In the genomic region with DNA sequence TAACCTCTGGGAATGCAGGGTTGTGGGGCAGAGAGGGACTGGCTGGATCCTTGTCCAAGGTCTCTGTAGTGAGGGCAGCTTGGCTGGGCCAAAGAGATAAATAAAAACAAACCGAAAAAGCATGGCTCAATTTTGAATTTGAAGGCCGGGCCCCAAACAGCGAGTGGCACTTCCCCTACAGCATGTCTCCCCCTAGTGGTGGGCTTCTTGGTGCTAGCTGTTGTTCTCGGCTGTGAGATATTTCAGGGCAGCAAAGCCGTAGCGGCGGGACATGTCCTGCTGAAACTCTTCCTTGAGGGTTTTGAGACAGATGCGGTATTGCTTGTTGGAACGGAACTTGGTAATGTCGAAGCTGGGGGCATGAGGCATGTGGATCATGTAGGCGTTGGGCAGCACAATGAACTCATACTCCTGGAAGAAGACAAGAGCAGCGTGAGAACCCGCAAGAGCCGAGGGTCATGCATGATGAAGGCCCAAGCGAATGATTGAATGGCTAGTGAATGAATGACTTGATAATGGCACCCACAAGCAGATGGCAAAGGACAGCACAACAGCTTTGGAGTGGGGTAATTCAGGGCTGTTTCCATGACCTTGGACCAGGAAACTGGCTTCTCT, we compare ENCODE assay signal across 8 cellular contexts.
DNase-seq lines count a peak whose midpoint lies in the region; ATAC-seq, FAIRE-seq and TF ChIP-seq lines count a peak whose summit lies in the region.

No MANE protein-coding gene starts in this region.

- H3K4me2 ChIP-seq in OCI-LY3 (ENCODE audit: low read length) = peak overlapping the region; percentile 74

- H3K9me3 ChIP-seq in left ventricle myocardium inferior (replicated peaks) (no peaks in the 10 kb centered on the region), OCI-LY3 (ENCODE audit: insufficient read depth, low read length) (no peaks in the 10 kb centered on the region)

- H3K36me3 ChIP-seq in left ventricle myocardium inferior (peaks cover 35% of the 10 kb centered on the region), OCI-LY3 (replicated peaks; ENCODE audit: low read depth, low read length) (peaks cover 11% of the 10 kb centered on the region)

- H4K20me1 ChIP-seq in OCI-LY3 (ENCODE audit: insufficient read depth, low read length) = no peaks in the 10 kb centered on the region

- ATAC-seq in Right ventricle myocardium superior (ENCODE audit: poor library complexity) = no peak
- ATAC-seq in foreskin keratinocyte = no peak
- no peak for ATAC-seq in GM21619 (IDR thresholded peaks at IDR 0.05; ENCODE audit: unreplicated experiment)

- H3K27me3 ChIP-seq in left ventricle myocardium inferior (ENCODE audit: low read depth) (no peaks in the 10 kb centered on the region), OCI-LY3 (ENCODE audit: low read depth, low read length) (no peaks in the 10 kb centered on the region), foreskin keratinocyte (no peaks in the 10 kb centered on the region)

- H3K27ac ChIP-seq in left ventricle myocardium inferior (replicated peaks) (peak overlapping the region; percentile 34), OCI-LY3 (ENCODE audit: low read length) (peak overlapping the region; percentile 97), foreskin keratinocyte (no peak overlapping the region)

- no peaks in the 10 kb centered on the region for H3K4me1 Mint-ChIP-seq in type B pancreatic cell (ENCODE audit: unreplicated experiment)

- H3K27me3 Mint-ChIP-seq in type B pancreatic cell = no peaks in the 10 kb centered on the region

- H3K36me3 Mint-ChIP-seq in type B pancreatic cell = peaks cover 42% of the 10 kb centered on the region

- peak overlapping the region; percentile 69; the same call in 1 of the 2 replicates for H3K9ac ChIP-seq in OCI-LY3 (ENCODE audit: low read length)

- intact Hi-C loops in left ventricle myocardium inferior (cut with micrococcal nuclease) (no loop called here), Right ventricle myocardium superior (cut with DNase I) (no loop called here)

- H3K79me2 ChIP-seq in OCI-LY3 (ENCODE audit: low read length) = no peaks in the 10 kb centered on the region

- H3K9me3 Mint-ChIP-seq in type B pancreatic cell = no peaks in the 10 kb centered on the region

- H3K27ac Mint-ChIP-seq in type B pancreatic cell = peak overlapping the region; percentile 10

- no peak for FAIRE-seq in frontal cortex (lab: Jason Lieb, UNC)

- no peak overlapping the region for H3K4me3 ChIP-seq in left ventricle myocardium inferior
- no peak overlapping the region for H3K4me3 ChIP-seq in OCI-LY3 (ENCODE audit: low read length)

- H3K4me3 Mint-ChIP-seq in type B pancreatic cell = no peak overlapping the region

- no peak overlapping the region for H2AFZ ChIP-seq in OCI-LY3 (ENCODE audit: low read depth, low read length)

- TF ChIP-seq CTCF in left ventricle myocardium inferior (IDR thresholded peaks at IDR 0.05; ENCODE audit: borderline replicate concordance) (no peak), OCI-LY3 (IDR thresholded peaks at IDR 0.05; ENCODE audit: low read depth, low read length) (peak; percentile 97), foreskin keratinocyte (conservative IDR thresholded peaks at IDR 0.05) (peak; percentile 71), type B pancreatic cell (conservative IDR thresholded peaks at IDR 0.05) (peak; percentile 67)

- peaks cover 42% of the 10 kb centered on the region for H3K4me1 ChIP-seq in left ventricle myocardium inferior
- H3K4me1 ChIP-seq in OCI-LY3 (ENCODE audit: low read length) = peaks cover 53% of the 10 kb centered on the region
- no peaks in the 10 kb centered on the region for H3K4me1 ChIP-seq in foreskin keratinocyte

- DNase-seq in left ventricle myocardium inferior (no peak), Right ventricle myocardium superior (no peak), foreskin keratinocyte (peak in 1 of 2 donors; percentile 9), type B pancreatic cell (ENCODE audit: extremely low spot score, unreplicated experiment) (no peak), ureter (ENCODE audit: low spot score) (no peak), frontal cortex (ENCODE audit: low spot score in 2 of 2) (no peak)
